8 cellular contexts compared by ENCODE assay signal in genomic region chr4:41216294-41217019, GRCh38. TPM values are rescaled to one million over a fixed set of nuclear protein-coding genes. Genes with fewer than 3 reads are reported as not detected.
A peak's percentile ranks its signal among the peaks of the same experiment; 100 is the strongest.
DNase-seq lines count a peak whose midpoint lies in the region; ATAC-seq and TF ChIP-seq lines count a peak whose summit lies in the region.

No MANE protein-coding gene starts in this region.

- WGBS in tibial nerve, 2 donors: 2 to 3% methylated on average over 17 to 27 of the region's 59 CpGs

- H3K27me3 ChIP-seq in tibial nerve: no peaks in the 10 kb centered on the region

- H3K36me3 Mint-ChIP-seq in activated T-cell treated with anti-CD3 and anti-CD28 coated beads, Interleukin-2, amount 50 U/mL, for 24 hours (ENCODE audit: low read depth): no peaks in the 10 kb centered on the region
- H3K36me3 Mint-ChIP-seq in neural crest cell (ENCODE audit: low read depth): no peaks in the 10 kb centered on the region

- no peaks in the 10 kb centered on the region for H3K9me3 ChIP-seq in tibial nerve

- TF ChIP-seq EP300 in tibial nerve (IDR thresholded peaks at IDR 0.05): peak in 1 of 2 donors; percentile 67

- H3K36me3 ChIP-seq in tibial nerve: no peaks in the 10 kb centered on the region

- peak; percentile 39 for TF ChIP-seq CTCF in fibroblast of pulmonary artery (IDR thresholded peaks at IDR 0.05; ENCODE audit: low read length, missing control alignments)
- peak; percentile 52 for TF ChIP-seq CTCF in neural crest cell (conservative IDR thresholded peaks at IDR 0.05)
- TF ChIP-seq CTCF in tibial nerve (IDR thresholded peaks at IDR 0.05): peak in 4 of 5 experiments; percentile 30 to 60 (median 44)

- H3K4me3 Mint-ChIP-seq in activated T-cell treated with anti-CD3 and anti-CD28 coated beads, Interleukin-2, amount 50 U/mL, for 24 hours: peak overlapping the region; percentile 75
- H3K4me3 Mint-ChIP-seq in neural crest cell: peak overlapping the region; percentile 93

- no peak overlapping the region for H3K27ac Mint-ChIP-seq in activated T-cell treated with anti-CD3 and anti-CD28 coated beads, Interleukin-2, amount 50 U/mL, for 24 hours
- H3K27ac Mint-ChIP-seq in neural crest cell (ENCODE audit: unreplicated experiment): peak overlapping the region; percentile 85

- peaks cover 79% of the 10 kb centered on the region for H3K27me3 Mint-ChIP-seq in activated T-cell treated with anti-CD3 and anti-CD28 coated beads, Interleukin-2, amount 50 U/mL, for 24 hours
- H3K27me3 Mint-ChIP-seq in neural crest cell (ENCODE audit: low read depth): peaks cover 22% of the 10 kb centered on the region

- no peak for TF ChIP-seq POLR2A in tibial nerve (IDR thresholded peaks at IDR 0.05)

- H3K4me3 ChIP-seq in fibroblast of pulmonary artery (replicated peaks; ENCODE audit: low read depth, low read length): peak overlapping the region; percentile 72
- peak overlapping the region; percentile 48 to 68 (median 58) for H3K4me3 ChIP-seq in tibial nerve

- H3K9me3 Mint-ChIP-seq in activated T-cell treated with anti-CD3 and anti-CD28 coated beads, Interleukin-2, amount 50 U/mL, for 24 hours: no peaks in the 10 kb centered on the region
- H3K9me3 Mint-ChIP-seq in neural crest cell: no peaks in the 10 kb centered on the region

- DNase-seq in C1 segment of cervical spinal cord (lab: John Stamatoyannopoulos, UW): peak in 9 of 14 donors; percentile 31 to 77 (median 50)
- DNase-seq in GM19238 (ENCODE audit: insufficient read length, low spot score): peak; percentile 71
- DNase-seq in NCI-H524 treated with DMSO at 0.1 percent for 48 hours (lab: John Stamatoyannopoulos, UW): peak; percentile 55
- DNase-seq in activated T-cell treated with anti-CD3 and anti-CD28 coated beads, Interleukin-2, amount 50 U/mL, for 24 hours: peak; percentile 69
- peak; percentile 76 for DNase-seq in fibroblast of pulmonary artery (ENCODE audit: low read depth)
- DNase-seq in neural crest cell (ENCODE audit: low read depth, low spot score): peak; percentile 54
- DNase-seq in tibial nerve (ENCODE audit: low spot score in 2 of 2): peak in 1 of 2 donors; percentile 40

- peaks cover 28% of the 10 kb centered on the region for H3K4me1 Mint-ChIP-seq in activated T-cell treated with anti-CD3 and anti-CD28 coated beads, Interleukin-2, amount 50 U/mL, for 24 hours (ENCODE audit: low read depth)
- H3K4me1 Mint-ChIP-seq in neural crest cell: peaks cover 36% of the 10 kb centered on the region

- peak; percentile 45 for ATAC-seq in HG03378 (IDR thresholded peaks at IDR 0.05; ENCODE audit: unreplicated experiment)

- H3K27ac ChIP-seq in tibial nerve: peak overlapping the region; percentile 59 to 90 (median 82)

- peaks cover 0 to 43% (median 12%) of the 10 kb centered on the region in 4 donors for H3K4me1 ChIP-seq in tibial nerve

RNA-seq across cellular contexts. Expression of gene APBB2, which starts 2.1 kb away (rescaled TPM):
- total RNA-seq in neural crest cell (68.5 and 72.7 TPM in 2 replicates), tibial nerve (100 to 1,000 TPM; 139 to 248 (median 203) TPM)

RNA-seq across cellular contexts. Expression of gene UCHL1, which starts 40.3 kb away (rescaled TPM):
- total RNA-seq in neural crest cell: 265 and 285 TPM in 2 replicates
- total RNA-seq in tibial nerve: 100 to 1,000 TPM in 1 of 4 donors, 10 to 100 TPM in 3; 55.9 to 204 (median 71.5) TPM
